29 cellular contexts compared by ENCODE assay signal in the genomic region with DNA sequence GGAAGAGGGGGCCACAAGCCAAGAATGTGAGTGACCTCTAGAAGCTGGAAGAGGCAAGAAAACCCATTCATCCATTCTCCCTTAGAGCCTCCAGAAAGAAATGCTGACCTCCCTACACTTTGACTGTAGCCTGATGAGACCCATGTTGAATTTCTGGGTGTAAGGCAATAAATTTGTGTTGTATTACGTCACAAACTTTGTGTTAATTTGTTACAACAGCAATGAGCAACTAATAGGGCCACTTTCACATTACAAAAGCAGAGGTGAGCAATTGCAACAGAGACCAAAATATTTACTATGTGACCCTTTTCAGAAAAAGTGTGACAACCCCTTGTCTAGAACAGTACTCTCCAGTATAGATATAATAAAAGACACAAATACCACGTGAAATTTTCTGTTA.
DNase-seq lines count a peak whose midpoint lies in the region; ATAC-seq, FAIRE-seq and TF ChIP-seq lines count a peak whose summit lies in the region.
"Had no signal": no experiment of that assay in that cellular context is flagged by ENCODE, and none has a peak within 500 bp of the region (broad histone marks: within the 10 kb centered on the region; RNA-seq: fewer than 3 reads in every experiment).

No MANE protein-coding gene starts in this region.

- no peak for TF ChIP-seq CTCF in HepG2 (CRISPR knock-in tag; IDR thresholded peaks at IDR 0.05)
- no peak for TF ChIP-seq CTCF in right lobe of liver (IDR thresholded peaks at IDR 0.05)

- intact Hi-C loops in HepG2 (cut with micrococcal nuclease; ENCODE audit: unreplicated experiment) (no loop called here), right lobe of liver (cut with DNase I) (no loop called here)

- DNase-seq in HepG2 (ENCODE audit: low spot score) (no peak), right lobe of liver (no peak)
- DNase-seq: 8988T; ACHN; AML-193; BE2C; C1 segment of cervical spinal cord; Caco-2; Calu3; CD4-positive, alpha-beta memory T cell; CD4-positive, alpha-beta T cell; CD4-positive, CD25-positive, alpha-beta regulatory T cell; CD8-positive, alpha-beta memory T cell; CD8-positive, alpha-beta T cell; COR-L47; DMS 273 treated with DMSO at 0.1 percent for 48 hours; DMS153; DMS53; DMS79; DMS79 treated with DMSO at 0.1 percent for 48 hours; DND-41; EL had no signal

- in situ Hi-C loops in HepG2 (cut with HindIII; ENCODE audit: extremely low pct_ligation_motif_present, low pct_unique_long_range_greater_than_20kb): no loop called here

- no peaks in the 10 kb centered on the region for H3K4me1 ChIP-seq in HepG2 (ENCODE audit: insufficient read depth, low read length)
- no peaks in the 10 kb centered on the region for H3K4me1 ChIP-seq in right lobe of liver
- H3K4me1 ChIP-seq: A549; BLaER1; BLaER1 treated with 17β-estradiol and CSF1 and Interleukin-3, amounts not matched to agents 10 nM and 100 nM; Caco-2 had no signal

- H4K20me1 ChIP-seq in HepG2 (ENCODE audit: insufficient read depth, low read length): no peaks in the 10 kb centered on the region
- H4K20me1 ChIP-seq: BLaER1 had no signal

- CTCF ChIA-PET in HepG2 (lab: Yijun Ruan, JAX; ENCODE audit: low intra/inter-chr PET ratio, low total read pairs): no interaction called here

- no peak for ATAC-seq in HepG2
- ATAC-seq in right lobe of liver: no peak
- ATAC-seq: A549; CD8-positive, alpha-beta T cell had no signal

- H3K27me3 ChIP-seq in HepG2 (ENCODE audit: control insufficient read depth in 1 of 2, insufficient read depth in 2 of 2, low read length in 2 of 2) (no peaks in the 10 kb centered on the region), right lobe of liver (no peaks in the 10 kb centered on the region)
- H3K27me3 ChIP-seq: BE2C; BLaER1; BLaER1 treated with 17β-estradiol and CSF1 and Interleukin-3, amounts not matched to agents 10 nM and 100 nM had no signal

- H3K4me2 ChIP-seq in HepG2 (ENCODE audit: low read depth, low read length): no peak overlapping the region
- H3K4me2 ChIP-seq: A549; BLaER1; BLaER1 treated with 17β-estradiol and CSF1 and Interleukin-3, amounts not matched to agents 10 nM and 100 nM had no signal

- H3K36me3 ChIP-seq in HepG2 (replicated peaks in 1 of 2; ENCODE audit: control insufficient read depth in 1 of 2, insufficient read depth in 2 of 2, low read length in 2 of 2) (no peaks in the 10 kb centered on the region), right lobe of liver (no peaks in the 10 kb centered on the region)
- H3K36me3 ChIP-seq: BE2C; BLaER1; BLaER1 treated with 17β-estradiol and CSF1 and Interleukin-3, amounts not matched to agents 10 nM and 100 nM had no signal

- no peak for TF ChIP-seq RAD21 in HepG2 (CRISPR knock-in tag; IDR thresholded peaks at IDR 0.05)

- H3K27ac ChIP-seq in HepG2 (ENCODE audit: extremely low read length, insufficient read depth, low read length): no peak overlapping the region
- H3K27ac ChIP-seq in right lobe of liver: no peak overlapping the region
- H3K27ac ChIP-seq: 22Rv1; A549; BLaER1; BLaER1 treated with 17β-estradiol and CSF1 and Interleukin-3, amounts not matched to agents 10 nM and 100 nM; C4-2B had no signal

- FAIRE-seq in HepG2 (lab: Jason Lieb, UNC): no peak
- FAIRE-seq: A204.1, A549, D721Med had no signal

- no peak overlapping the region for H3K9ac ChIP-seq in HepG2 (ENCODE audit: insufficient read depth, low read depth, low read length)
- H3K9ac ChIP-seq: BLaER1; BLaER1 treated with 17β-estradiol and CSF1 and Interleukin-3, amounts not matched to agents 10 nM and 100 nM had no signal

- no peaks in the 10 kb centered on the region for H3K79me2 ChIP-seq in HepG2 (ENCODE audit: insufficient read depth, low read length)

- H3K9me3 ChIP-seq in HepG2 (ENCODE audit: low read length) (no peaks in the 10 kb centered on the region), right lobe of liver (no peaks in the 10 kb centered on the region)
- H3K9me3 ChIP-seq: A549; BE2C; BLaER1; BLaER1 treated with 17β-estradiol and CSF1 and Interleukin-3, amounts not matched to agents 10 nM and 100 nM; Caco-2 had no signal

- TF ChIP-seq EP300 in HepG2 (IDR thresholded peaks at IDR 0.05; ENCODE audit: low read depth in 2 of 2, low read length in 2 of 2): no peak
- no peak for TF ChIP-seq EP300 in HepG2 (CRISPR knock-in tag; IDR thresholded peaks at IDR 0.05; ENCODE audit: borderline replicate concordance)

- POLR2A ChIA-PET in HepG2 (lab: Yijun Ruan, JAX): no interaction called here

- no TSS peak for BruUV-seq in HepG2 (replicated peaks; lab: Mats Ljungman, UMichigan)

- H3K4me3 ChIP-seq in HepG2 (replicated peaks in 1 of 3; ENCODE audit: insufficient read depth in 1 of 3, low read depth in 2 of 3, low read length in 3 of 3) (no peak overlapping the region), right lobe of liver (no peak overlapping the region)
- H3K4me3 ChIP-seq: A549; BLaER1; BLaER1 treated with 17β-estradiol and CSF1 and Interleukin-3, amounts not matched to agents 10 nM and 100 nM had no signal

- H2AFZ ChIP-seq in HepG2 (ENCODE audit: low read length): no peak overlapping the region

- TF ChIP-seq POLR2A in HepG2 (IDR thresholded peaks at IDR 0.05; ENCODE audit: insufficient read depth in 1 of 2, low read depth in 2 of 2, low read length in 2 of 2) (no peak), right lobe of liver (IDR thresholded peaks at IDR 0.05) (no peak)

- WGBS in HepG2 (ENCODE audit: low lambda C conversion rate): 0% methylated on average over 2 of the region's 2 CpGs
- 23% methylated on average over 2 of the region's 2 CpGs for WGBS in right lobe of liver (ENCODE audit: insufficient coverage, low coverage, low lambda C conversion rate, missing lambda C conversion rate)

TF ChIP-seq in HepG2, 621 proteins besides CTCF, POLR2A, EP300 and RAD21 (continues in another document):
- TF ChIP-seq ZNF367 (CRISPR knock-in tag; IDR thresholded peaks at IDR 0.05; ENCODE audit: borderline replicate concordance) (no peak), RELA (CRISPR knock-in tag; IDR thresholded peaks at IDR 0.05) (no peak), ZNF563 (CRISPR knock-in tag; IDR thresholded peaks at IDR 0.05) (no peak), CREB1 (IDR thresholded peaks at IDR 0.05) (peak; percentile 85), CREB1 (CRISPR knock-in tag; IDR thresholded peaks at IDR 0.05) (no peak), ATF7 (IDR thresholded peaks at IDR 0.05) (peak; percentile 61), ATF7 (CRISPR knock-in tag; IDR thresholded peaks at IDR 0.05) (no peak), RARG (CRISPR knock-in tag; IDR thresholded peaks at IDR 0.05; ENCODE audit: low read depth) (no peak), MTF2 (CRISPR knock-in tag; IDR thresholded peaks at IDR 0.05; ENCODE audit: borderline replicate concordance) (no peak)
- TF ChIP-seq, protein P1, sequence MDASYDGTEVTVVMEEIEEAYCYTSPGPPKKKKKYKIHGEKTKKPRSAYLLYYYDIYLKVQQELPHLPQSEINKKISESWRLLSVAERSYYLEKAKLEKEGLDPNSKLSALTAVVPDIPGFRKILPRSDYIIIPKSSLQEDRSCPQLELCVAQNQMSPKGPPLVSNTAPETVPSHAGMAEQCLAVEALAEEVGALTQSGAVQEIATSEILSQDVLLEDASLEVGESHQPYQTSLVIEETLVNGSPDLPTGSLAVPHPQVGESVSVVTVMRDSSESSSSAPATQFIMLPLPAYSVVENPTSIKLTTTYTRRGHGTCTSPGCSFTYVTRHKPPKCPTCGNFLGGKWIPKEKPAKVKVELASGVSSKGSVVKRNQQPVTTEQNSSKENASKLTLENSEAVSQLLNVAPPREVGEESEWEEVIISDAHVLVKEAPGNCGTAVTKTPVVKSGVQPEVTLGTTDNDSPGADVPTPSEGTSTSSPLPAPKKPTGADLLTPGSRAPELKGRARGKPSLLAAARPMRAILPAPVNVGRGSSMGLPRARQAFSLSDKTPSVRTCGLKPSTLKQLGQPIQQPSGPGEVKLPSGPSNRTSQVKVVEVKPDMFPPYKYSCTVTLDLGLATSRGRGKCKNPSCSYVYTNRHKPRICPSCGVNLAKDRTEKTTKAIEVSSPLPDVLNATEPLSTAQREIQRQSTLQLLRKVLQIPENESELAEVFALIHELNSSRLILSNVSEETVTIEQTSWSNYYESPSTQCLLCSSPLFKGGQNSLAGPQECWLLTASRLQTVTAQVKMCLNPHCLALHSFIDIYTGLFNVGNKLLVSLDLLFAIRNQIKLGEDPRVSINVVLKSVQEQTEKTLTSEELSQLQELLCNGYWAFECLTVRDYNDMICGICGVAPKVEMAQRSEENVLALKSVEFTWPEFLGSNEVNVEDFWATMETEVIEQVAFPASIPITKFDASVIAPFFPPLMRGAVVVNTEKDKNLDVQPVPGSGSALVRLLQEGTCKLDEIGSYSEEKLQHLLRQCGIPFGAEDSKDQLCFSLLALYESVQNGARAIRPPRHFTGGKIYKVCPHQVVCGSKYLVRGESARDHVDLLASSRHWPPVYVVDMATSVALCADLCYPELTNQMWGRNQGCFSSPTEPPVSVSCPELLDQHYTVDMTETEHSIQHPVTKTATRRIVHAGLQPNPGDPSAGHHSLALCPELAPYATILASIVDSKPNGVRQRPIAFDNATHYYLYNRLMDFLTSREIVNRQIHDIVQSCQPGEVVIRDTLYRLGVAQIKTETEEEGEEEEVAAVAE (CRISPR knock-in tag; IDR thresholded peaks at IDR 0.05; ENCODE audit: borderline replicate concordance): no peak
- TF ChIP-seq, protein P2, sequence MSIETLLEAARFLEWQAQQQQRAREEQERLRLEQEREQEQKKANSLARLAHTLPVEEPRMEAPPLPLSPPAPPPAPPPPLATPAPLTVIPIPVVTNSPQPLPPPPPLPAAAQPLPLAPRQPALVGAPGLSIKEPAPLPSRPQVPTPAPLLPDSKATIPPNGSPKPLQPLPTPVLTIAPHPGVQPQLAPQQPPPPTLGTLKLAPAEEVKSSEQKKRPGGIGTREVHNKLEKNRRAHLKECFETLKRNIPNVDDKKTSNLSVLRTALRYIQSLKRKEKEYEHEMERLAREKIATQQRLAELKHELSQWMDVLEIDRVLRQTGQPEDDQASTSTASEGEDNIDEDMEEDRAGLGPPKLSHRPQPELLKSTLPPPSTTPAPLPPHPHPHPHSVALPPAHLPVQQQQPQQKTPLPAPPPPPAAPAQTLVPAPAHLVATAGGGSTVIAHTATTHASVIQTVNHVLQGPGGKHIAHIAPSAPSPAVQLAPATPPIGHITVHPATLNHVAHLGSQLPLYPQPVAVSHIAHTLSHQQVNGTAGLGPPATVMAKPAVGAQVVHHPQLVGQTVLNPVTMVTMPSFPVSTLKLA (IDR thresholded peaks at IDR 0.05): peak; percentile 87
